Comparison of ENCODE assay signal across 21 cellular contexts in genomic region chr5:72160959-72161358, GRCh38. TPM values are rescaled to one million over a fixed set of nuclear protein-coding genes. Genes with fewer than 3 reads are reported as not detected.
DNase-seq lines count a peak whose midpoint lies in the region; ATAC-seq and TF ChIP-seq lines count a peak whose summit lies in the region.
"Had no signal": no experiment of that assay in that cellular context is flagged by ENCODE, and none has a peak within 500 bp of the region (broad histone marks: within the 10 kb centered on the region; RNA-seq: fewer than 3 reads in every experiment).

No MANE protein-coding gene starts in this region.

- peak overlapping the region; percentile 89 for H3K27ac ChIP-seq in AG04450 (ENCODE audit: low read depth, low read length)
- no peak overlapping the region for H3K27ac ChIP-seq in PC-3 (ENCODE audit: low read length)
- H3K27ac ChIP-seq in fibroblast of lung (ENCODE audit: insufficient read depth, low read length), result peak overlapping the region; percentile 76
- H3K27ac ChIP-seq in sigmoid colon, result peak overlapping the region in 3 of 4 donors; percentile 22 to 85 (median 58)

- H3K4me3 ChIP-seq in AG04450 (ENCODE audit: low read depth, low read length), result no peak overlapping the region
- H3K4me3 ChIP-seq in PC-3 (ENCODE audit: low read length), result no peak overlapping the region
- no peak overlapping the region for H3K4me3 ChIP-seq in fibroblast of lung (replicated peaks in 1 of 4; ENCODE audit: control extremely low read depth in 1 of 4, insufficient read depth in 1 of 4, low read depth in 3 of 4, low read length in 4 of 4)
- H3K4me3 ChIP-seq in sigmoid colon, result no peak overlapping the region
- H3K4me3 ChIP-seq: A549, dorsolateral prefrontal cortex had no signal

- H3F3A ChIP-seq in PC-3 (ENCODE audit: low read length, unreplicated experiment), result no peaks in the 10 kb centered on the region

- no peaks in the 10 kb centered on the region for H3K79me2 ChIP-seq in PC-3 (ENCODE audit: low read length)
- peaks cover 46% of the 10 kb centered on the region for H3K79me2 ChIP-seq in fibroblast of lung (ENCODE audit: control insufficient read depth, insufficient read depth, low read length)

- H3K4me2 ChIP-seq in PC-3 (ENCODE audit: low read length) (no peak overlapping the region), fibroblast of lung (ENCODE audit: extremely low read depth, insufficient read depth, low read length) (peak overlapping the region; percentile 70)
- H3K4me2 ChIP-seq: A549 had no signal

- H2AFZ ChIP-seq in PC-3 (ENCODE audit: low read length) (no peak overlapping the region), fibroblast of lung (ENCODE audit: low read length) (no peak overlapping the region)

- intact Hi-C loops in PC-3 (cut with micrococcal nuclease), result no loop called here
- intact Hi-C loops in sigmoid colon (cut with DNase I), result no loop called here

- TF ChIP-seq CTCF in AG04450 (IDR thresholded peaks at IDR 0.05; ENCODE audit: low read depth, low read length), result no peak
- no peak for TF ChIP-seq CTCF in PC-3 (conservative IDR thresholded peaks at IDR 0.05; ENCODE audit: low read depth, low read length)
- no peak for TF ChIP-seq CTCF in fibroblast of lung (conservative IDR thresholded peaks at IDR 0.05 in 1 of 2, IDR thresholded peaks at IDR 0.05 in 1 of 2; ENCODE audit: low read depth in 1 of 2, low read length in 2 of 2)
- TF ChIP-seq CTCF in sigmoid colon (IDR thresholded peaks at IDR 0.05), result no peak

- H3K9me3 ChIP-seq in AG04450 (ENCODE audit: control insufficient read depth, insufficient read depth, low read length) (no peaks in the 10 kb centered on the region), PC-3 (ENCODE audit: low read length) (no peaks in the 10 kb centered on the region), fibroblast of lung (ENCODE audit: control insufficient read depth, insufficient read depth, low read depth, low read length) (no peaks in the 10 kb centered on the region), sigmoid colon (no peaks in the 10 kb centered on the region)
- H3K9me3 ChIP-seq: A549 had no signal

- ATAC-seq in PC-3, result no peak
- ATAC-seq in GM21447 (IDR thresholded peaks at IDR 0.05; ENCODE audit: unreplicated experiment), result no peak
- ATAC-seq: A549, HepG2, natural killer cell had no signal

- H4K20me1 ChIP-seq in PC-3 (ENCODE audit: low read length), result no peaks in the 10 kb centered on the region
- H4K20me1 ChIP-seq in fibroblast of lung (ENCODE audit: control insufficient read depth, extremely low read depth, insufficient read depth, low read length), result no peaks in the 10 kb centered on the region

- no peaks in the 10 kb centered on the region for H3K36me3 ChIP-seq in PC-3 (ENCODE audit: low read depth, low read length)
- no peaks in the 10 kb centered on the region for H3K36me3 ChIP-seq in fibroblast of lung (ENCODE audit: control insufficient read depth, insufficient read depth, low read length)
- no peaks in the 10 kb centered on the region for H3K36me3 ChIP-seq in sigmoid colon

- no peak for TF ChIP-seq EP300 in sigmoid colon (IDR thresholded peaks at IDR 0.05)

- H3K9ac ChIP-seq in PC-3 (ENCODE audit: low read length) (no peak overlapping the region), fibroblast of lung (ENCODE audit: insufficient read depth, low read length) (no peak overlapping the region)

- CTCF ChIA-PET in AG04450 (lab: Charles Lee) (interaction anchor here (1.3 to 1.5 kb wide), 2 partner anchors 12 to 377 kb away, joined by 4 to 5 read pairs; no protein-coding TSS in a partner anchor), PC-3 (lab: Charles Lee) (no interaction called here)

- no TSS peak for BruUV-seq in PC-3 (replicated peaks; lab: Mats Ljungman, UMichigan)

- TF ChIP-seq POLR2A in sigmoid colon (IDR thresholded peaks at IDR 0.05), result no peak

- H3K27me3 ChIP-seq in AG04450 (ENCODE audit: control insufficient read depth, insufficient read depth, low read length), result no peaks in the 10 kb centered on the region
- H3K27me3 ChIP-seq in PC-3 (ENCODE audit: low read length), result no peaks in the 10 kb centered on the region
- no peaks in the 10 kb centered on the region for H3K27me3 ChIP-seq in fibroblast of lung (ENCODE audit: control insufficient read depth, insufficient read depth, low read length)
- H3K27me3 ChIP-seq in sigmoid colon, result no peaks in the 10 kb centered on the region
- H3K27me3 ChIP-seq: dorsolateral prefrontal cortex had no signal

- POLR2A ChIA-PET in AG04450 (lab: Yijun Ruan, JAX), result interaction anchor here (1.5 kb wide), 1 partner anchor 22 kb away, joined by 9 read pairs; no protein-coding TSS in a partner anchor
- POLR2A ChIA-PET in PC-3 (lab: Charles Lee; ENCODE audit: unreplicated experiment), result no interaction called here

- H3K9me2 ChIP-seq in PC-3 (replicated peaks; ENCODE audit: low read length), result no peaks in the 10 kb centered on the region

- H3K4me1 ChIP-seq in PC-3 (ENCODE audit: insufficient read depth, low read length) (peaks cover 7% of the 10 kb centered on the region; the same call in 1 of the 2 replicates), fibroblast of lung (ENCODE audit: control insufficient read depth, extremely low read depth, insufficient read depth, low read length) (peaks cover 42% of the 10 kb centered on the region), sigmoid colon (peaks cover 0 to 69% (median 32%) of the 10 kb centered on the region in 4 donors)

- no peak for DNase-seq in AG04450 (ENCODE audit: low read depth, low spot score)
- DNase-seq in PC-3, result peak; percentile 12
- DNase-seq in fibroblast of lung (ENCODE audit: low read depth in 2 of 2), result peak in 1 of 2 donors; percentile 77
- DNase-seq in sigmoid colon, result no peak
- DNase-seq in activated naive CD4-positive, alpha-beta T cell treated with Interleukin-2 at 50 U/mL for 16 hours, result no peak
- no peak for DNase-seq in anterior cingulate cortex (lab: John Stamatoyannopoulos, UW)
- DNase-seq in effector CD8-positive, alpha-beta T cell (lab: John Stamatoyannopoulos, UW), result no peak
- DNase-seq: activated CD4-positive, alpha-beta memory T cell treated with anti-CD3 and anti-CD28 coated beads, Interleukin-2, amount 10 ng/mL, durations not matched to agents 7 days and 5 days; activated naive CD8-positive, alpha-beta T cell treated with anti-CD3 and anti-CD28 coated beads for 36 hours; activated T-cell treated with anti-CD3 and anti-CD28 coated beads, Interleukin-2, amount 50 U/mL, for 48 hours; caudate nucleus; CD4-positive, alpha-beta T cell; DMS53; dorsolateral prefrontal cortex; islet precursor cell; natural killer cell; NK-92 treated with Interleukin-12 subunit alpha and Interleukin-12 subunit beta, amount 100 ng/mL, for 24 hours; T-helper 1 cell had no signal

RNA-seq across cellular contexts. Expression of gene MAP1B, which starts 53.7 kb away (rescaled TPM):
- polyA plus RNA-seq in AG04450 (2011; rRNA removed) (55.3 and 56.3 TPM in 2 replicates), fibroblast of lung (84.4 and 109 TPM in 2 replicates), sigmoid colon (1 to 10 TPM in 2 of 3 donors, under 1 TPM in 1; 0.69 to 5.0 (median 1.2) TPM)
- 199 and 211 TPM in 2 replicates for polyA minus RNA-seq in AG04450 (2011; rRNA and poly(A)+ RNA removed)
- total RNA-seq in PC-3 (2014; rRNA removed) (12.8 and 18.2 TPM in 2 replicates), fibroblast of lung (44.9 and 83.4 TPM in 2 replicates), sigmoid colon (100 to 1,000 TPM in 3 of 4 donors, 10 to 100 TPM in 1; 98.6 to 659 (median 288) TPM)
- polyA plus RNA-seq in fibroblast of lung (2012), result 56.7 and 103 TPM in 2 replicates
- polyA minus RNA-seq in fibroblast of lung (ENCODE audit: low replicate concordance), result 178 and 206 TPM in 2 replicates
